11 cellular contexts compared by ENCODE assay signal in the genomic region with DNA sequence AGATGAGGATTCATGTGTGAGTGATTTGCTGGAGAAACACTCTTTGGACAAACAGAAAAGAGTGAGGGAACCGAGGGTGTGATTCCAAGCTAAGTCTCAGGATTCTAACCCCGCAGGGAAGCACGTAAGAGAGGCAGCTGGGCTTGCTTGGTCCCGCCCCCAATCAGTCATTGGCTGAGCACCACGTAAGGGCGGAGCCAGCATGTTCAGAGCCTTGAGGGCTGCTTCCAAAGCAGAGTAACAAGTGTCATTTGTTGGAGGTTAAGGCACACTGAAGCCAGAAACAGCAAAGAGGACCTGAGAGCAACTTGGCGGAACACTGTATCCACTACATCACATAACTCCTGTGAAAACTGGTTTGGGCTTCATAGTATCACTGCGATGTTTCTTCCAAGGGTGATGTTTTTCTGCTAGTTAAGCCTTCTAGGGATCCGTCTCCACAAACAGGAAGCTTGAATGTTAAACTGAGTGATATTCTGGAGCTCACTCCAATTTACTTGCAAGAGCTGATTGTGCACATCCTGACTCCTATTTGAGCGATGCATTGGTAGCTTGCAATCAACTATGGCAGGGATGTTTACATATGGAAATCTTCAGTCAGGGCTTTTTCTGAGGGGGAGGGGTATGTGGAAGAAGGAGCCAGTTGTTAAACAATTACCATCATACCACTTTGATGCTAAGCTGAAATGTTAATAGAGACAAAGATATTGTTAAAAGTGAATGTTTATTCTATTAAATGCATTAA. TPM values are rescaled to one million over a fixed set of nuclear protein-coding genes. Genes with fewer than 3 reads are reported as not detected.
DNase-seq lines count a peak whose midpoint lies in the region; ATAC-seq lines count a peak whose summit lies in the region.
"Had no signal": no experiment of that assay in that cellular context is flagged by ENCODE, and none has a peak within 500 bp of the region (broad histone marks: within the 10 kb centered on the region; RNA-seq: fewer than 3 reads in every experiment).

No MANE protein-coding gene starts in this region.

- no peak overlapping the region for H3K4me3 ChIP-seq in Jurkat, Clone E6-1 (ENCODE audit: low read length)

- DNase-seq in C1 segment of cervical spinal cord (lab: John Stamatoyannopoulos, UW) (peak in 10 of 14 donors; percentile 23 to 78 (median 67)), astrocyte of the hippocampus (ENCODE audit: low read depth, low spot score) (peak; percentile 2), left kidney (ENCODE audit: low read depth, low spot score) (peak; percentile 82), CD1c-positive myeloid dendritic cell (ENCODE audit: extremely low spot score) (no peak)
- DNase-seq in Jurkat, Clone E6-1 (ENCODE audit: low read depth, low spot score) = peak; percentile 6
- DNase-seq: amniotic stem cell, NCI-H226, retina had no signal

- ATAC-seq in GM21529 (IDR thresholded peaks at IDR 0.05; ENCODE audit: unreplicated experiment) = no peak
- ATAC-seq in GM18868 (IDR thresholded peaks at IDR 0.05; ENCODE audit: unreplicated experiment) = no peak
- no peak for ATAC-seq in GM18511 (IDR thresholded peaks at IDR 0.05; ENCODE audit: unreplicated experiment)

RNA-seq across cellular contexts. Expression of gene NXPH1, which starts 43.3 kb away (rescaled TPM):
- not detected for polyA plus RNA-seq in Jurkat, Clone E6-1 (2012; ENCODE audit: insufficient read depth, insufficient read length)
